In genomic region chr20:62884556-62884955, GRCh38 we compare ENCODE assay signal across 21 cellular contexts. TPM values are rescaled to one million over a fixed set of nuclear protein-coding genes. Genes with fewer than 3 reads are reported as not detected.
DNase-seq lines count a peak whose midpoint lies in the region; ATAC-seq, FAIRE-seq and TF ChIP-seq lines count a peak whose summit lies in the region.
"Had no signal": no experiment of that assay in that cellular context is flagged by ENCODE, and none has a peak within 500 bp of the region (broad histone marks: within the 10 kb centered on the region; RNA-seq: fewer than 3 reads in every experiment).

No MANE protein-coding gene starts in this region.

- H3K9ac ChIP-seq in mammary epithelial cell (ENCODE audit: insufficient read depth, low read length): no peak overlapping the region
- no peak overlapping the region; a peak in 1 of 7 replicates for H3K9ac ChIP-seq in H1 (replicated peaks in 1 of 4; ENCODE audit: extremely low read depth in 1 of 4, low read depth in 3 of 4, low read length in 3 of 4)

- no peak for FAIRE-seq in H1 (lab: Jason Lieb, UNC)
- FAIRE-seq: GM12891, GM18507 had no signal

- H3K23me2 ChIP-seq in H1 (ENCODE audit: low read depth, low read length): no peaks in the 10 kb centered on the region

- no peak overlapping the region for H4K91ac ChIP-seq in H1 (replicated peaks; ENCODE audit: insufficient read length, low read length)

- H2BK12ac ChIP-seq in H1 (ENCODE audit: low read depth, low read length): 0 out of 2 replicates have a peak overlapping the region, but pooled peaks have one; percentile 53

- H3K27me3 ChIP-seq in mammary epithelial cell (ENCODE audit: insufficient read depth, low read length) (no peaks in the 10 kb centered on the region), Panc1 (ENCODE audit: control insufficient read depth, insufficient read depth, low read length) (no peaks in the 10 kb centered on the region), H1 (replicated peaks in 1 of 4; ENCODE audit: control insufficient read depth in 3 of 4, extremely low read depth in 1 of 4, insufficient read depth in 3 of 4, low read length in 3 of 4) (no peaks in the 10 kb centered on the region), left lung (no peaks in the 10 kb centered on the region)
- H3K27me3 ChIP-seq: SJSA1 had no signal

- no peak overlapping the region for H4K8ac ChIP-seq in H1 (ENCODE audit: extremely low read depth, insufficient read depth, low read length)

- H3K9me3 ChIP-seq in mammary epithelial cell (replicated peaks; ENCODE audit: insufficient read depth, low read length) (no peaks in the 10 kb centered on the region), Panc1 (ENCODE audit: control insufficient read depth, insufficient read depth, low read depth, low read length) (no peaks in the 10 kb centered on the region), H1 (ENCODE audit: insufficient read depth in 2 of 2, low read depth in 1 of 2, low read length in 1 of 2) (peaks cover 0 to 3% of the 10 kb centered on the region in 2 experiments; a peak in 1 of 4 replicates), left lung (no peaks in the 10 kb centered on the region)
- H3K9me3 ChIP-seq: SJSA1 had no signal

- DNase-seq in MCF 10A (ENCODE audit: unreplicated experiment): no peak
- no peak for DNase-seq in mammary epithelial cell
- no peak for DNase-seq in Panc1 (ENCODE audit: low read depth, low spot score)
- no peak for DNase-seq in H1 (ENCODE audit: low read depth in 1 of 2, low spot score in 2 of 2)
- no peak for DNase-seq in NCI-H2171 treated with DMSO at 0.1 percent for 48 hours (lab: John Stamatoyannopoulos, UW)
- no peak for DNase-seq in erythroblast (lab: John Stamatoyannopoulos, UW)
- DNase-seq in left lung: no peak
- DNase-seq: Calu3; CD8-positive, alpha-beta T cell; DMS53; GOT3; HFFc6; NCI-H1694 treated with DMSO at 0.1 percent for 48 hours; NCI-H2107; NCI-H226; NCI-H524 had no signal

- H2BK5ac ChIP-seq in H1 (ENCODE audit: low read depth, low read length): no peak overlapping the region

- H3K27ac ChIP-seq in mammary epithelial cell (ENCODE audit: insufficient read depth, low read depth, low read length): no peak overlapping the region
- H3K27ac ChIP-seq in Panc1 (ENCODE audit: low read length): no peak overlapping the region
- no peak overlapping the region for H3K27ac ChIP-seq in H1 (ENCODE audit: low read depth, low read length)
- H3K27ac ChIP-seq in left lung: no peak overlapping the region
- H3K27ac ChIP-seq: HL-60, SJSA1 had no signal

- 67% methylated on average over 3 of the region's 8 CpGs for WGBS in mammary epithelial cell (ENCODE audit: low coverage, missing lambda C conversion rate)
- 81% methylated on average over 8 of the region's 8 CpGs; no CpG with 5 or more reads in 1 of the 2 experiments for WGBS in H1 (ENCODE audit: extremely low coverage in 1 of 2, insufficient coverage in 1 of 2, insufficient read length in 1 of 2, insufficient replicate concordance in 2 of 2, low coverage in 1 of 2, low lambda C conversion rate in 2 of 2, missing lambda C conversion rate in 1 of 2), 2 experiments

- peaks cover 3% of the 10 kb centered on the region; the same call in 1 of the 2 replicates for H3K79me1 ChIP-seq in H1 (ENCODE audit: low read depth, low read length)

- H3K27me3 Mint-ChIP-seq in MCF 10A (ENCODE audit: insufficient read depth, unreplicated experiment): no peaks in the 10 kb centered on the region

- no peak for TF ChIP-seq CTCF in MCF 10A (IDR thresholded peaks at IDR 0.05; ENCODE audit: unreplicated experiment)
- no peak for TF ChIP-seq CTCF in mammary epithelial cell (conservative IDR thresholded peaks at IDR 0.05 in 1 of 2, IDR thresholded peaks at IDR 0.05 in 1 of 2; ENCODE audit: extremely low read depth in 1 of 2, insufficient read depth in 1 of 2, low read depth in 1 of 2, low read length in 2 of 2)
- TF ChIP-seq CTCF in Panc1 (IDR thresholded peaks at IDR 0.05): no peak
- TF ChIP-seq CTCF in H1 (IDR thresholded peaks at IDR 0.05; ENCODE audit: control extremely low read depth in 1 of 3, insufficient read depth in 1 of 3, low read depth in 1 of 3, low read length in 3 of 3): no peak
- TF ChIP-seq CTCF in left lung (IDR thresholded peaks at IDR 0.05): no peak

- H3K56ac ChIP-seq in H1 (replicated peaks; ENCODE audit: insufficient read length, low read depth, low read length): no peak overlapping the region

- peak overlapping the region; percentile 12; the same call in 1 of the 2 replicates for H2BK15ac ChIP-seq in H1 (ENCODE audit: low read length)

- H3K4me3 ChIP-seq in mammary epithelial cell (replicated peaks in 1 of 3; ENCODE audit: insufficient read depth in 1 of 3, low read depth in 2 of 3, low read length in 3 of 3) (no peak overlapping the region), Panc1 (ENCODE audit: low read depth in 2 of 2, low read length in 2 of 2) (no peak overlapping the region), H1 (ENCODE audit: extremely low read depth in 1 of 4, insufficient read depth in 2 of 4, low read depth in 3 of 4, low read length in 4 of 4) (no peak overlapping the region), left lung (no peak overlapping the region)
- H3K4me3 ChIP-seq: SJSA1 had no signal

- CTCF ChIA-PET in MCF 10A (lab: Yijun Ruan, JAX) (interaction anchor here (0.9 to 1.1 kb wide), 4 partner anchors 10 to 31 kb away, joined by 3 to 5 read pairs (median 4); no protein-coding TSS in a partner anchor), mammary epithelial cell (lab: Charles Lee; ENCODE audit: low non-redundant PET) (interaction anchor here (0.5 kb wide), 1 partner anchor 13 kb away, joined by 6 read pairs; no protein-coding TSS in a partner anchor), Panc1 (lab: Charles Lee) (interaction anchor here (0.6 kb wide), 1 partner anchor 42 kb away, joined by 4 read pairs; the partner anchor contains the start of gene DIDO1), H1 (lab: Charles Lee; ENCODE audit: partially characterized antibody) (interaction anchor here (0.6 to 2.1 kb wide), 8 partner anchors 10 to 88 kb away, joined by 3 to 7 read pairs (median 4); no protein-coding TSS in a partner anchor)

- no peak overlapping the region; the same call in 1 of the 2 replicates for H2AK5ac ChIP-seq in H1 (ENCODE audit: low read depth, low read length)

- TF ChIP-seq POLR2A in H1 (IDR thresholded peaks at IDR 0.05; ENCODE audit: control extremely low read depth in 1 of 2, low read depth in 2 of 2, low read length in 2 of 2): no peak
- TF ChIP-seq POLR2A in erythroblast (IDR thresholded peaks at IDR 0.05; ENCODE audit: low read length): no peak

- H4K20me1 ChIP-seq in mammary epithelial cell (ENCODE audit: insufficient read depth, low read length) (no peaks in the 10 kb centered on the region), H1 (replicated peaks in 1 of 2; ENCODE audit: control insufficient read depth in 1 of 2, insufficient read depth in 2 of 2, low read length in 2 of 2) (peaks cover 4 to 9% of the 10 kb centered on the region in 2 experiments)

- H3K36me3 ChIP-seq in mammary epithelial cell (ENCODE audit: insufficient read depth, low read length) (peaks cover 23% of the 10 kb centered on the region), Panc1 (ENCODE audit: control insufficient read depth, insufficient read depth, low read length) (peaks cover 7% of the 10 kb centered on the region), H1 (ENCODE audit: control insufficient read depth in 2 of 4, insufficient read depth in 4 of 4, low read length in 3 of 4) (peaks cover 16 to 28% (median 20%) of the 10 kb centered on the region in 4 experiments), left lung (peaks cover 0 to 74% of the 10 kb centered on the region in 2 donors)

- dilution Hi-C loops in mammary epithelial cell (cut with HindIII; ENCODE audit: low sequenced_read_pairs): no loop called here

- no peak overlapping the region for H2AFZ ChIP-seq in mammary epithelial cell (ENCODE audit: low read depth, low read length)
- no peak overlapping the region for H2AFZ ChIP-seq in H1 (ENCODE audit: low read length)

- POLR2A ChIA-PET in MCF 10A (lab: Yijun Ruan, JAX) (interaction anchor here (0.9 to 2.9 kb wide), 5 partner anchors 8 to 46 kb away, joined by 3 to 11 read pairs (median 3); no protein-coding TSS in a partner anchor), Panc1 (lab: Charles Lee) (no interaction called here), H1 (lab: Charles Lee; ENCODE audit: partially characterized antibody) (interaction anchor here (0.7 to 8.5 kb wide), 8 partner anchors 9 to 118 kb away, joined by 3 to 88 read pairs (median 4); no protein-coding TSS in a partner anchor)

- H3K4ac ChIP-seq in H1 (replicated peaks; ENCODE audit: insufficient read length, low read depth, low read length): no peak overlapping the region

- H3K4me3 Mint-ChIP-seq in MCF 10A (ENCODE audit: unreplicated experiment): no peak overlapping the region
- H3K4me3 Mint-ChIP-seq: CD8-positive, alpha-beta T cell; HFFc6 had no signal

- H4K5ac ChIP-seq in H1 (ENCODE audit: insufficient read length, low read depth, low read length): no peak overlapping the region

- intact Hi-C loops in MCF 10A (cut with micrococcal nuclease) (no loop called here), mammary epithelial cell (cut with micrococcal nuclease) (no loop called here), Panc1 (cut with micrococcal nuclease; ENCODE audit: unreplicated experiment) (no loop called here), left lung (cut with DNase I) (no loop called here)

- in situ Hi-C loops in mammary epithelial cell (cut with MboI; ENCODE audit: low sequenced_read_pairs in 2 of 2): loop anchor here in 1 of 2 donors (25.0 kb wide), 1 partner anchor 128 kb away; the partner anchor contains the start of gene BHLHE23
- in situ Hi-C loops in Panc1 (cut with HindIII; ENCODE audit: low pct_unique_long_range_greater_than_20kb, low sequenced_read_pairs): no loop called here

- BruUV-seq in MCF 10A (replicated peaks; lab: Mats Ljungman, UMichigan): TSS peak; percentile 6
- BruUV-seq in mammary epithelial cell (replicated peaks; lab: Mats Ljungman, UMichigan): no TSS peak
- no TSS peak for BruUV-seq in Panc1 (replicated peaks; lab: Mats Ljungman, UMichigan)

- H3K4me1 ChIP-seq in mammary epithelial cell (ENCODE audit: insufficient read depth, low read length) (no peaks in the 10 kb centered on the region), Panc1 (ENCODE audit: control insufficient read depth, insufficient read depth, low read length) (peaks cover 7% of the 10 kb centered on the region), H1 (replicated peaks in 1 of 4; ENCODE audit: control insufficient read depth in 3 of 4, insufficient read depth in 4 of 4, low read length in 3 of 4) (peaks cover 0 to 19% (median 9%) of the 10 kb centered on the region in 4 experiments; a peak in 5 of 7 replicates), left lung (no peaks in the 10 kb centered on the region)

- H3K18ac ChIP-seq in H1 (ENCODE audit: extremely low read depth, low read length): no peak overlapping the region

- TF ChIP-seq EP300 in H1 (IDR thresholded peaks at IDR 0.05; ENCODE audit: borderline replicate concordance in 1 of 2, low read depth in 2 of 2, low read length in 2 of 2): no peak

- no peak overlapping the region for H3K23ac ChIP-seq in H1 (ENCODE audit: insufficient read length)

- no peaks in the 10 kb centered on the region for H3K9me3 Mint-ChIP-seq in MCF 10A (ENCODE audit: unreplicated experiment)
- H3K9me3 Mint-ChIP-seq: CD8-positive, alpha-beta T cell; HFFc6 had no signal

- H2BK120ac ChIP-seq in H1 (replicated peaks; ENCODE audit: low read depth, low read length): no peak overlapping the region

- no peak overlapping the region for H3K27ac Mint-ChIP-seq in MCF 10A (ENCODE audit: low read depth, unreplicated experiment)
- H3K27ac Mint-ChIP-seq: HFFc6 had no signal

- ATAC-seq in Panc1 (peak; percentile 42; the same call in 1 of the 2 replicates), HG03342 (IDR thresholded peaks at IDR 0.05; ENCODE audit: unreplicated experiment) (no peak), left lung (no peak)
- ATAC-seq: CD8-positive, alpha-beta T cell had no signal

- peaks cover 58% of the 10 kb centered on the region for H3K36me3 Mint-ChIP-seq in MCF 10A (ENCODE audit: insufficient read depth, unreplicated experiment)

- no peak overlapping the region for H3K4me2 ChIP-seq in mammary epithelial cell (ENCODE audit: insufficient read depth, low read depth, low read length)
- no peak overlapping the region for H3K4me2 ChIP-seq in H1 (ENCODE audit: insufficient read depth in 1 of 2, low read depth in 2 of 2, low read length in 2 of 2)

- H3K4me1 Mint-ChIP-seq in MCF 10A (ENCODE audit: insufficient read depth, unreplicated experiment): no peaks in the 10 kb centered on the region

- H3K14ac ChIP-seq in H1 (ENCODE audit: insufficient read length): no peak overlapping the region

- H3K79me2 ChIP-seq in mammary epithelial cell (ENCODE audit: insufficient read depth, low read length) (no peaks in the 10 kb centered on the region), H1 (ENCODE audit: control insufficient read depth in 1 of 2, insufficient read depth in 2 of 2, low read length in 2 of 2) (no peaks in the 10 kb centered on the region)

- no peak for TF ChIP-seq RAD21 in H1 (IDR thresholded peaks at IDR 0.05 in 1 of 2, conservative IDR thresholded peaks at IDR 0.05 in 1 of 2; ENCODE audit: low read depth in 2 of 2, low read length in 2 of 2)

- no peak overlapping the region for H2BK20ac ChIP-seq in H1 (ENCODE audit: low read length)

RNA-seq across cellular contexts. Expression of gene TCFL5, which starts 22.9 kb away (rescaled TPM):
- total RNA-seq in MCF 10A (2022): 10.8 and 12.8 TPM in 2 replicates
- 10 to 100 TPM in 1 of 2 donors, 1 to 10 TPM in 1; 8.1 to 11.7 TPM for total RNA-seq in mammary epithelial cell
- 6.5 TPM for polyA plus RNA-seq in mammary epithelial cell
- polyA minus RNA-seq in mammary epithelial cell: 1.9 TPM
- 23.8 TPM for total RNA-seq in Panc1 (2021; ENCODE audit: unreplicated experiment)
- 22.3 TPM for polyA plus RNA-seq in Panc1 (2012; ENCODE audit: insufficient read length)
- 15.0 and 15.6 TPM in 2 replicates for total RNA-seq in H1 (2021; fragmentation: NEBNext Ultra II Directional; extraction: Animal tissue kit (Norgen Biotek cat#: 25700))
- 4.4 and 6.2 TPM in 2 replicates for polyA plus RNA-seq in H1 (2011; rRNA removed)
- 8.6 TPM for polyA plus RNA-seq in H1 (2011; cell fraction: cytosol; rRNA removed)
- polyA plus RNA-seq in H1 (2011; cell fraction: nucleus; rRNA removed): 8.7 TPM
- 9.0 to 10.3 TPM (median 10.0 TPM) in 4 replicates for polyA plus RNA-seq in H1 (2012, experiment 1 of 2)
- 4.7 TPM for polyA plus RNA-seq in H1 (2012, experiment 2 of 2)
- polyA plus RNA-seq in H1 (2013, experiment 1 of 2): 10.2 TPM
- 9.9 TPM for polyA plus RNA-seq in H1 (2013, experiment 2 of 2)
- polyA minus RNA-seq in H1 (2011; rRNA and poly(A)+ RNA removed): 5.1 and 5.4 TPM in 2 replicates
- 6.5 TPM for polyA minus RNA-seq in H1 (2011; cell fraction: cytosol; rRNA and poly(A)+ RNA removed)
- polyA minus RNA-seq in H1 (2011; cell fraction: nucleus; rRNA and poly(A)+ RNA removed): 7.9 TPM
- 1 to 10 TPM; 7.4 to 8.5 TPM for total RNA-seq in left lung

RNA-seq across cellular contexts. Expression of gene DIDO1, which starts 41.7 kb away (rescaled TPM):
- total RNA-seq in MCF 10A (2022) (36.8 and 40.7 TPM in 2 replicates), mammary epithelial cell (10 to 100 TPM; 38.7 to 53.2 TPM), Panc1 (2021; ENCODE audit: unreplicated experiment) (57.3 TPM), left lung (10 to 100 TPM; 38.1 to 45.7 TPM)
- polyA plus RNA-seq in mammary epithelial cell (13.6 TPM), H1 (2011; rRNA removed) (53.6 and 58.8 TPM in 2 replicates)
- 31.4 TPM for polyA minus RNA-seq in mammary epithelial cell
- 33.9 TPM for polyA plus RNA-seq in Panc1 (2012; ENCODE audit: insufficient read length)
- 82.8 and 83.2 TPM in 2 replicates for total RNA-seq in H1 (2021; fragmentation: NEBNext Ultra II Directional; extraction: Animal tissue kit (Norgen Biotek cat#: 25700))
- 66.3 TPM for polyA plus RNA-seq in H1 (2011; cell fraction: cytosol; rRNA removed)
- 116 TPM for polyA plus RNA-seq in H1 (2011; cell fraction: nucleus; rRNA removed)
- 47.3 to 53.1 TPM (median 49.3 TPM) in 4 replicates for polyA plus RNA-seq in H1 (2012, experiment 1 of 2)
- 13.9 TPM for polyA plus RNA-seq in H1 (2012, experiment 2 of 2)
- 63.3 TPM for polyA plus RNA-seq in H1 (2013, experiment 1 of 2)
- 61.2 TPM for polyA plus RNA-seq in H1 (2013, experiment 2 of 2)
- polyA minus RNA-seq in H1 (2011; rRNA and poly(A)+ RNA removed): 46.3 and 51.4 TPM in 2 replicates
- polyA minus RNA-seq in H1 (2011; cell fraction: cytosol; rRNA and poly(A)+ RNA removed): 31.8 TPM
- polyA minus RNA-seq in H1 (2011; cell fraction: nucleus; rRNA and poly(A)+ RNA removed): 65.1 TPM

RNA-seq across cellular contexts. Expression of gene GID8, which starts 53.4 kb away (rescaled TPM):
- total RNA-seq in MCF 10A (2022) (31.6 and 36.4 TPM in 2 replicates), mammary epithelial cell (10 to 100 TPM; 34.5 to 43.2 TPM), Panc1 (2021; ENCODE audit: unreplicated experiment) (37.3 TPM), left lung (10 to 100 TPM; 24.5 to 25.4 TPM)
- polyA plus RNA-seq in mammary epithelial cell (29.7 TPM), H1 (2011; rRNA removed) (39.7 and 40.7 TPM in 2 replicates)
- 47.5 TPM for polyA minus RNA-seq in mammary epithelial cell
- polyA plus RNA-seq in Panc1 (2012; ENCODE audit: insufficient read length): 27.2 TPM
- total RNA-seq in H1 (2021; fragmentation: NEBNext Ultra II Directional; extraction: Animal tissue kit (Norgen Biotek cat#: 25700)): 72.9 and 73.1 TPM in 2 replicates
- polyA plus RNA-seq in H1 (2011; cell fraction: cytosol; rRNA removed): 44.1 TPM
- polyA plus RNA-seq in H1 (2011; cell fraction: nucleus; rRNA removed): 33.3 TPM
- polyA plus RNA-seq in H1 (2012, experiment 1 of 2): 43.9 to 48.5 TPM (median 46.8 TPM) in 4 replicates
- polyA plus RNA-seq in H1 (2012, experiment 2 of 2): 28.5 TPM
- polyA plus RNA-seq in H1 (2013, experiment 1 of 2): 46.0 TPM
- polyA plus RNA-seq in H1 (2013, experiment 2 of 2): 45.2 TPM
- polyA minus RNA-seq in H1 (2011; rRNA and poly(A)+ RNA removed): 51.3 and 52.9 TPM in 2 replicates
- 29.9 TPM for polyA minus RNA-seq in H1 (2011; cell fraction: cytosol; rRNA and poly(A)+ RNA removed)
- 23.9 TPM for polyA minus RNA-seq in H1 (2011; cell fraction: nucleus; rRNA and poly(A)+ RNA removed)
